Comparison of ENCODE assay signal across 8 cellular contexts in the genomic region with DNA sequence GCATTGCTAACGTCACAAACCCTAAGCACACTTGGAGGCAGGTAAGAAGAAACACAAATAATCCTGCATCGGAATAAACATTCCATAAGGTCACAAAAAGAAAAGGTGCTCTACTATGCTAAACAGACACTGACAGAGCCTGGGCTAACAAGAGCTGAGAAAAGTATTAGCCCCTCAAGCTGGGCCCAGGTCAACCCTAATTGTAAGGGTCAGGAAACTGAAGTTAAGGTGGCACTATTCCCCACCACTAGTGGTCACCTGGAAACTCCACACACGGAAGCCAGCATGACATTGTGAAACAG. TPM values are rescaled to one million over a fixed set of nuclear protein-coding genes. Genes with fewer than 3 reads are reported as not detected.
DNase-seq lines count a peak whose midpoint lies in the region; ATAC-seq lines count a peak whose summit lies in the region.

No MANE protein-coding gene starts in this region.

- peak overlapping the region; percentile 89 for H3K4me3 Mint-ChIP-seq in T-helper 1 cell treated with Interleukin-12 subunit alpha and Interleukin-12 subunit beta and Interleukin-4 antibody, amounts not matched to agents 30 μg/mL and 1 μg/mL, for 36 hours
- H3K4me3 Mint-ChIP-seq in activated naive CD8-positive, alpha-beta T cell treated with anti-CD3 and anti-CD28 coated beads, Interleukin-2, amount 10 ng/mL, durations not matched to agents 7 days and 5 days, result peak overlapping the region; percentile 97

- H3K27ac Mint-ChIP-seq in T-helper 1 cell treated with Interleukin-12 subunit alpha and Interleukin-12 subunit beta and Interleukin-4 antibody, amounts not matched to agents 30 μg/mL and 1 μg/mL, for 36 hours, result peak overlapping the region; percentile 58
- peak overlapping the region; percentile 81 for H3K27ac Mint-ChIP-seq in activated naive CD8-positive, alpha-beta T cell treated with anti-CD3 and anti-CD28 coated beads, Interleukin-2, amount 10 ng/mL, durations not matched to agents 7 days and 5 days

- POLR2A ChIA-PET in activated naive CD8-positive, alpha-beta T cell treated with anti-CD3 and anti-CD28 coated beads, Interleukin-2, amount 10 ng/mL, durations not matched to agents 7 days and 5 days (lab: Charles Lee), result interaction anchor here (1.7 to 6.1 kb wide), 5 partner anchors 41 to 72 kb away, joined by 5 to 34 read pairs (median 29); a partner anchor contains a TSS

- no peaks in the 10 kb centered on the region for H3K9me3 Mint-ChIP-seq in T-helper 1 cell treated with Interleukin-12 subunit alpha and Interleukin-12 subunit beta and Interleukin-4 antibody, amounts not matched to agents 30 μg/mL and 1 μg/mL, for 36 hours
- H3K9me3 Mint-ChIP-seq in activated naive CD8-positive, alpha-beta T cell treated with anti-CD3 and anti-CD28 coated beads, Interleukin-2, amount 10 ng/mL, durations not matched to agents 7 days and 5 days, result no peaks in the 10 kb centered on the region

- ATAC-seq in activated naive CD8-positive, alpha-beta T cell treated with anti-CD3 and anti-CD28 coated beads, Interleukin-2, amount 10 ng/mL, durations not matched to agents 7 days and 5 days (ENCODE audit: low read depth), result no peak

- H3K27me3 ChIP-seq in layer of hippocampus (ENCODE audit: control insufficient read depth, insufficient read depth, low read length), result no peaks in the 10 kb centered on the region

- peaks cover 9% of the 10 kb centered on the region for H3K36me3 Mint-ChIP-seq in T-helper 1 cell treated with Interleukin-12 subunit alpha and Interleukin-12 subunit beta and Interleukin-4 antibody, amounts not matched to agents 30 μg/mL and 1 μg/mL, for 36 hours (ENCODE audit: low read depth)
- H3K36me3 Mint-ChIP-seq in activated naive CD8-positive, alpha-beta T cell treated with anti-CD3 and anti-CD28 coated beads, Interleukin-2, amount 10 ng/mL, durations not matched to agents 7 days and 5 days, result peaks cover 15% of the 10 kb centered on the region

- H3K27ac ChIP-seq in layer of hippocampus (ENCODE audit: low read depth, low read length), result peak overlapping the region; percentile 90
- H3K27ac ChIP-seq in temporal lobe (ENCODE audit: low read depth, low read length), result peak overlapping the region; percentile 34

- H3K4me1 Mint-ChIP-seq in T-helper 1 cell treated with Interleukin-12 subunit alpha and Interleukin-12 subunit beta and Interleukin-4 antibody, amounts not matched to agents 30 μg/mL and 1 μg/mL, for 36 hours (ENCODE audit: low read depth), result peaks cover 58% of the 10 kb centered on the region
- H3K4me1 Mint-ChIP-seq in activated naive CD8-positive, alpha-beta T cell treated with anti-CD3 and anti-CD28 coated beads, Interleukin-2, amount 10 ng/mL, durations not matched to agents 7 days and 5 days, result peaks cover 56% of the 10 kb centered on the region

- DNase-seq in T-helper 1 cell (no peak), nucleus accumbens (lab: John Stamatoyannopoulos, UW) (no peak), occipital lobe (lab: John Stamatoyannopoulos, UW) (no peak), NCI-H526 treated with DMSO at 0.1 percent for 48 hours (lab: John Stamatoyannopoulos, UW) (no peak)
- DNase-seq in activated naive CD8-positive, alpha-beta T cell treated with anti-CD3 and anti-CD28 coated beads, Interleukin-2, amount 10 ng/mL, durations not matched to agents 7 days and 5 days, result no peak

- H3K27me3 Mint-ChIP-seq in T-helper 1 cell treated with Interleukin-12 subunit alpha and Interleukin-12 subunit beta and Interleukin-4 antibody, amounts not matched to agents 30 μg/mL and 1 μg/mL, for 36 hours (ENCODE audit: low read depth), result no peaks in the 10 kb centered on the region
- no peaks in the 10 kb centered on the region for H3K27me3 Mint-ChIP-seq in activated naive CD8-positive, alpha-beta T cell treated with anti-CD3 and anti-CD28 coated beads, Interleukin-2, amount 10 ng/mL, durations not matched to agents 7 days and 5 days

RNA-seq across cellular contexts. Expression of a gene that starts 1.3 kb away (rescaled TPM):
- total RNA-seq in activated naive CD8-positive, alpha-beta T cell treated with anti-CD3 and anti-CD28 coated beads, Interleukin-2, amount 10 ng/mL, durations not matched to agents 7 days and 5 days, result 10 to 100 TPM; 66.1 to 73.2 TPM
- total RNA-seq in temporal lobe, result 63.2 TPM
- 82.4 TPM for total RNA-seq in occipital lobe

RNA-seq across cellular contexts. Expression of a gene that starts 48.5 kb away (rescaled TPM):
- total RNA-seq in activated naive CD8-positive, alpha-beta T cell treated with anti-CD3 and anti-CD28 coated beads, Interleukin-2, amount 10 ng/mL, durations not matched to agents 7 days and 5 days, result 100 to 1,000 TPM; 416 to 452 TPM
- 3.4 TPM for total RNA-seq in temporal lobe
- 9.2 TPM for total RNA-seq in occipital lobe

RNA-seq across cellular contexts. Expression of a gene that starts 54.4 kb away (rescaled TPM):
- total RNA-seq in activated naive CD8-positive, alpha-beta T cell treated with anti-CD3 and anti-CD28 coated beads, Interleukin-2, amount 10 ng/mL, durations not matched to agents 7 days and 5 days, result 10 to 100 TPM; 81.5 to 82.6 TPM
- total RNA-seq in temporal lobe (55.6 TPM), occipital lobe (46.3 TPM)

Comparison
In these comparisons a context has a peak if more than half of its experiments do, and no peak if none do; other contexts are left out.
1. RNA of a gene that starts 48.5 kb away (total RNA-seq): 416 to 452 TPM in activated naive CD8-positive, alpha-beta T cell treated with anti-CD3 and anti-CD28 coated beads, Interleukin-2, amount 10 ng/mL, durations not matched to agents 7 days and 5 days; 9.2 TPM in occipital lobe (single experiment) and 3.4 TPM in temporal lobe (single experiment); every median in the first group is over 10 times any median in the second.